1 cellular context compared by ENCODE assay signal in genomic region chr7:99325597-99326407, GRCh38.
A peak's percentile ranks its signal among the peaks of the same experiment; 100 is the strongest.
TF ChIP-seq lines count a peak whose summit lies in the region.

Gene ARPC1A (plus strand): TSS chr7:99325898. CDS start chr7:99333354, 7,456 bp downstream.

TF ChIP-seq in HepG2, 621 proteins besides CTCF, POLR2A, EP300 and RAD21 (continued from another document and continues in another):
- TF ChIP-seq HMGXB3 (CRISPR knock-in tag; IDR thresholded peaks at IDR 0.05; ENCODE audit: borderline replicate concordance) (no peak; the same call in 1 of the 2 replicates), DZIP1 (CRISPR knock-in tag; IDR thresholded peaks at IDR 0.05) (no peak), RFXAP (CRISPR knock-in tag; IDR thresholded peaks at IDR 0.05; ENCODE audit: borderline replicate concordance) (peak; percentile 80; the same call in 1 of the 2 replicates), FOXP1 (IDR thresholded peaks at IDR 0.05) (no peak), FOXP1 (CRISPR knock-in tag; IDR thresholded peaks at IDR 0.05) (no peak), CENPX (CRISPR knock-in tag; IDR thresholded peaks at IDR 0.05) (no peak), ZNF382 (CRISPR knock-in tag; IDR thresholded peaks at IDR 0.05; ENCODE audit: borderline replicate concordance) (no peak), ZNF282 (IDR thresholded peaks at IDR 0.05; ENCODE audit: partially characterized antibody) (no peak), THAP9 (CRISPR knock-in tag; IDR thresholded peaks at IDR 0.05; ENCODE audit: borderline replicate concordance) (peak; percentile 89), POLR2AphosphoS2 (IDR thresholded peaks at IDR 0.05; ENCODE audit: low read depth, low read length) (no peak), RXRB (CRISPR knock-in tag; IDR thresholded peaks at IDR 0.05; ENCODE audit: borderline replicate concordance) (peak; percentile 65), RFXANK (CRISPR knock-in tag; IDR thresholded peaks at IDR 0.05) (no peak), ZNF292 (CRISPR knock-in tag; IDR thresholded peaks at IDR 0.05; ENCODE audit: borderline replicate concordance, low read depth) (no peak; the same call in 1 of the 2 replicates), ZNF670 (CRISPR knock-in tag; IDR thresholded peaks at IDR 0.05; ENCODE audit: borderline replicate concordance) (peak; percentile 7; the same call in 1 of the 2 replicates), ZNF512 (CRISPR knock-in tag; IDR thresholded peaks at IDR 0.05) (no peak), HOXD1 (CRISPR knock-in tag; IDR thresholded peaks at IDR 0.05) (peak; percentile 71; the same call in 1 of the 2 replicates), ETS1 (CRISPR knock-in tag; IDR thresholded peaks at IDR 0.05) (peak; percentile 91; the same call in 1 of the 2 replicates), ZNF331 (CRISPR knock-in tag; IDR thresholded peaks at IDR 0.05) (peak; percentile 87), REPIN1 (CRISPR knock-in tag; IDR thresholded peaks at IDR 0.05; ENCODE audit: borderline replicate concordance, low read depth) (peak; percentile 66; the same call in 1 of the 2 replicates), MEIS2 (CRISPR knock-in tag; IDR thresholded peaks at IDR 0.05) (peak; percentile 79), MZF1 (CRISPR knock-in tag; IDR thresholded peaks at IDR 0.05; ENCODE audit: borderline replicate concordance) (no peak), KDM5B (CRISPR knock-in tag; IDR thresholded peaks at IDR 0.05; ENCODE audit: borderline replicate concordance) (no peak; the same call in none of the 2 replicates), ZGPAT (CRISPR knock-in tag; IDR thresholded peaks at IDR 0.05) (peak; percentile 89), ZSCAN22 (CRISPR knock-in tag; IDR thresholded peaks at IDR 0.05) (no peak), RBM22 (optimal IDR thresholded peaks at IDR 0.05; ENCODE audit: low read length) (peak; percentile 47), ZNF780A (CRISPR knock-in tag; IDR thresholded peaks at IDR 0.05) (no peak; the same call in 1 of the 2 replicates), ZNF18 (CRISPR knock-in tag; IDR thresholded peaks at IDR 0.05; ENCODE audit: insufficient replicate concordance) (no peak), RBFOX2 (IDR thresholded peaks at IDR 0.05; ENCODE audit: low read depth, low read length) (peak; percentile 97), ZFX (CRISPR knock-in tag; IDR thresholded peaks at IDR 0.05; ENCODE audit: low read depth) (peak; percentile 97), ATM (IDR thresholded peaks at IDR 0.05; ENCODE audit: borderline replicate concordance) (no peak), ZNF574 (CRISPR knock-in tag; IDR thresholded peaks at IDR 0.05) (peak; percentile 92), ZNF597 (CRISPR knock-in tag; IDR thresholded peaks at IDR 0.05) (no peak), MYC (CRISPR knock-in tag; IDR thresholded peaks at IDR 0.05; ENCODE audit: borderline replicate concordance) (peak; percentile 94), DRAP1 (CRISPR knock-in tag; IDR thresholded peaks at IDR 0.05) (peak; percentile 81)
